ENCODE assay signal across 7 cellular contexts in genomic region chr15:101115887-101116680, GRCh38.
DNase-seq lines count a peak whose midpoint lies in the region; ATAC-seq, FAIRE-seq and TF ChIP-seq lines count a peak whose summit lies in the region.

No MANE protein-coding gene starts in this region.

- peak overlapping the region; percentile 59 for H4K91ac ChIP-seq in IMR-90 (ENCODE audit: insufficient read depth, low read depth, low read length)

- H3K27ac ChIP-seq in IMR-90 (ENCODE audit: insufficient read depth, low read length) (peak overlapping the region; percentile 51), astrocyte (ENCODE audit: low read depth, low read length) (no peak overlapping the region), HepG2 (ENCODE audit: extremely low read length, insufficient read depth, low read length) (no peak overlapping the region), thyroid gland (no peak overlapping the region)

- peak overlapping the region; percentile 62 for H3K14ac ChIP-seq in IMR-90 (replicated peaks; ENCODE audit: low read depth, low read length)

- peak overlapping the region; percentile 93 for H2AK5ac ChIP-seq in IMR-90 (ENCODE audit: low read depth, low read length)

- H3K9me3 Mint-ChIP-seq in astrocyte (ENCODE audit: unreplicated experiment), result no peaks in the 10 kb centered on the region

- peak overlapping the region; percentile 12; the same call in 2 of the 3 replicates for H2BK15ac ChIP-seq in IMR-90 (ENCODE audit: low read depth, low read length)

- peaks cover 7% of the 10 kb centered on the region for H3K9me1 ChIP-seq in IMR-90 (ENCODE audit: insufficient read depth, low read length)

- H3K4me3 ChIP-seq in IMR-90 (ENCODE audit: insufficient read depth, low read depth, low read length) (no peak overlapping the region), astrocyte (ENCODE audit: insufficient read depth, low read depth, low read length) (no peak overlapping the region), HepG2 (replicated peaks in 1 of 3; ENCODE audit: insufficient read depth in 1 of 3, low read depth in 2 of 3, low read length in 3 of 3) (no peak overlapping the region), thyroid gland (replicated peaks in 1 of 3) (no peak overlapping the region)

- in situ Hi-C loops in IMR-90 (cut with MboI; ENCODE audit: low sequenced_read_pairs), result no loop called here
- in situ Hi-C loops in HepG2 (cut with HindIII; ENCODE audit: extremely low pct_ligation_motif_present, low pct_unique_long_range_greater_than_20kb), result no loop called here
- in situ Hi-C loops in GM13976 (cut with MboI; ENCODE audit: low sequenced_read_pairs, unreplicated experiment), result no loop called here

- H3K4me1 ChIP-seq in IMR-90 (ENCODE audit: control insufficient read depth, insufficient read depth, low read length) (peaks cover 14% of the 10 kb centered on the region), astrocyte (ENCODE audit: insufficient read depth, low read length) (peaks cover 11% of the 10 kb centered on the region), HepG2 (ENCODE audit: insufficient read depth, low read length) (peaks cover 38% of the 10 kb centered on the region), thyroid gland (peaks cover 8 to 12% of the 10 kb centered on the region in 2 donors)

- peak overlapping the region; percentile 26 for H3K27ac Mint-ChIP-seq in astrocyte (ENCODE audit: unreplicated experiment)

- peak overlapping the region; percentile 14 for H3K9ac ChIP-seq in IMR-90 (ENCODE audit: low read depth, low read length)
- peak overlapping the region; percentile 1 for H3K9ac ChIP-seq in astrocyte (ENCODE audit: low read length)
- no peak overlapping the region for H3K9ac ChIP-seq in HepG2 (ENCODE audit: insufficient read depth, low read depth, low read length)

- DNase-seq in IMR-90 (peak; percentile 77), astrocyte (ENCODE audit: low read depth) (peak; percentile 68), HepG2 (ENCODE audit: low spot score) (no peak), thyroid gland (peak; percentile 25 to 49), GM13976 (ENCODE audit: low spot score) (no peak)
- no peak for DNase-seq in activated CD4-positive, alpha-beta T cell treated with anti-CD3 and anti-CD28 coated beads for 48 hours

- no peaks in the 10 kb centered on the region for H3K27me3 ChIP-seq in IMR-90 (ENCODE audit: control insufficient read depth, insufficient read depth, low read length)
- no peaks in the 10 kb centered on the region for H3K27me3 ChIP-seq in astrocyte (ENCODE audit: insufficient read depth, low read length)
- peaks cover 9 to 58% of the 10 kb centered on the region in 2 experiments for H3K27me3 ChIP-seq in HepG2 (ENCODE audit: control insufficient read depth in 1 of 2, insufficient read depth in 2 of 2, low read length in 2 of 2)
- no peaks in the 10 kb centered on the region for H3K27me3 ChIP-seq in thyroid gland

- H3K56ac ChIP-seq in IMR-90 (ENCODE audit: extremely low read depth, insufficient read depth, low read length), result no peak overlapping the region

- FAIRE-seq in astrocyte (lab: Jason Lieb, UNC) (no peak), HepG2 (lab: Jason Lieb, UNC) (no peak)

- no peak for TF ChIP-seq EP300 in HepG2 (IDR thresholded peaks at IDR 0.05; ENCODE audit: low read depth in 2 of 2, low read length in 2 of 2)
- TF ChIP-seq EP300 in HepG2 (CRISPR knock-in tag; IDR thresholded peaks at IDR 0.05; ENCODE audit: borderline replicate concordance), result no peak

- H3K4me2 ChIP-seq in IMR-90 (ENCODE audit: low read depth, low read length) (no peak overlapping the region; the same call in 1 of the 2 replicates), astrocyte (ENCODE audit: low read length) (peak overlapping the region; percentile 13), HepG2 (ENCODE audit: low read depth, low read length) (peak overlapping the region; percentile 32; the same call in 1 of the 2 replicates)

- H3K23ac ChIP-seq in IMR-90 (ENCODE audit: low read depth, low read length), result peak overlapping the region; percentile 43; the same call in 1 of the 2 replicates

- dilution Hi-C loops in IMR-90 (cut with HindIII; ENCODE audit: low sequenced_read_pairs, unreplicated experiment), result no loop called here

- H3K27me3 Mint-ChIP-seq in astrocyte (ENCODE audit: low read depth, unreplicated experiment), result peaks cover 16% of the 10 kb centered on the region

- H2AFZ ChIP-seq in IMR-90 (replicated peaks; ENCODE audit: low read length, poor library complexity), result peak overlapping the region; percentile 88
- H2AFZ ChIP-seq in astrocyte (ENCODE audit: low read depth, low read length), result peak overlapping the region; percentile 37
- H2AFZ ChIP-seq in HepG2 (ENCODE audit: low read length), result no peak overlapping the region

- H3K79me2 ChIP-seq in astrocyte (ENCODE audit: insufficient read depth, low read length) (no peaks in the 10 kb centered on the region), HepG2 (ENCODE audit: insufficient read depth, low read length) (no peaks in the 10 kb centered on the region)

- H3K36me3 ChIP-seq in IMR-90 (ENCODE audit: control insufficient read depth, insufficient read depth, low read length), result no peaks in the 10 kb centered on the region
- H3K36me3 ChIP-seq in astrocyte (ENCODE audit: insufficient read depth, low read length), result no peaks in the 10 kb centered on the region
- H3K36me3 ChIP-seq in HepG2 (replicated peaks in 1 of 2; ENCODE audit: control insufficient read depth in 1 of 2, insufficient read depth in 2 of 2, low read length in 2 of 2), result no peaks in the 10 kb centered on the region
- no peaks in the 10 kb centered on the region for H3K36me3 ChIP-seq in thyroid gland

- TF ChIP-seq POLR2A in IMR-90 (IDR thresholded peaks at IDR 0.05; ENCODE audit: low read depth, low read length) (no peak), HepG2 (IDR thresholded peaks at IDR 0.05; ENCODE audit: insufficient read depth in 1 of 2, low read depth in 2 of 2, low read length in 2 of 2) (no peak), thyroid gland (IDR thresholded peaks at IDR 0.05) (no peak)

- peak overlapping the region; percentile 83 for H2AK9ac ChIP-seq in IMR-90 (replicated peaks; ENCODE audit: low read depth, low read length, poor library complexity)

- peak overlapping the region; percentile 81 for H3K4ac ChIP-seq in IMR-90 (ENCODE audit: low read depth, low read length)

- peak overlapping the region; percentile 69 for H4K5ac ChIP-seq in IMR-90 (ENCODE audit: low read depth, low read length)

- H3K79me1 ChIP-seq in IMR-90 (ENCODE audit: low read depth in 1 of 2, low read length in 2 of 2), result no peaks in the 10 kb centered on the region; a peak in 1 of 4 replicates

- intact Hi-C loops in IMR-90 (cut with micrococcal nuclease) (no loop called here), HepG2 (cut with micrococcal nuclease; ENCODE audit: unreplicated experiment) (no loop called here), thyroid gland (cut with DNase I) (no loop called here)

- peak overlapping the region; percentile 21 for H2BK120ac ChIP-seq in IMR-90 (ENCODE audit: low read depth, low read length)

- no peak overlapping the region for H3K4me3 Mint-ChIP-seq in astrocyte (ENCODE audit: unreplicated experiment)

- no TSS peak for BruUV-seq in IMR-90 (replicated peaks; lab: Mats Ljungman, UMichigan)
- no TSS peak for BruUV-seq in HepG2 (replicated peaks; lab: Mats Ljungman, UMichigan)

- TF ChIP-seq RAD21 in IMR-90 (IDR thresholded peaks at IDR 0.05; ENCODE audit: low read length) (no peak), HepG2 (CRISPR knock-in tag; IDR thresholded peaks at IDR 0.05) (no peak)

- peak overlapping the region; percentile 93 for H3K18ac ChIP-seq in IMR-90 (ENCODE audit: low read depth, low read length)

- H4K20me1 ChIP-seq in IMR-90 (ENCODE audit: insufficient read depth, low read length), result no peaks in the 10 kb centered on the region
- H4K20me1 ChIP-seq in astrocyte (ENCODE audit: insufficient read depth, low read length), result no peaks in the 10 kb centered on the region
- H4K20me1 ChIP-seq in HepG2 (ENCODE audit: insufficient read depth, low read length), result no peaks in the 10 kb centered on the region

- 16% methylated on average over 4 of the region's 17 CpGs; no CpG with 5 or more reads in 1 of the 2 experiments for WGBS in IMR-90 (ENCODE audit: extremely low coverage in 2 of 2, insufficient read length in 1 of 2), 2 experiments
- WGBS in HepG2 (ENCODE audit: low lambda C conversion rate), result 35% methylated on average over 15 of the region's 17 CpGs
- WGBS in thyroid gland, 2 donors, result 39 to 58% methylated on average over 17 of the region's 17 CpGs

- CTCF ChIA-PET in IMR-90 (lab: Yijun Ruan, JAX), result no interaction called here
- CTCF ChIA-PET in HepG2 (lab: Yijun Ruan, JAX; ENCODE audit: low intra/inter-chr PET ratio, low total read pairs), result no interaction called here

- POLR2A ChIA-PET in IMR-90 (lab: Charles Lee; ENCODE audit: unreplicated experiment), result no interaction called here
- POLR2A ChIA-PET in HepG2 (lab: Yijun Ruan, JAX), result no interaction called here

- H2BK5ac ChIP-seq in IMR-90 (ENCODE audit: low read depth, low read length, poor library complexity, severe bottlenecking), result peak overlapping the region; percentile 43

- no peak for TF ChIP-seq CTCF in IMR-90 (conservative IDR thresholded peaks at IDR 0.05; ENCODE audit: low read depth, low read length)
- TF ChIP-seq CTCF in astrocyte (IDR thresholded peaks at IDR 0.05; ENCODE audit: insufficient read depth, low read depth, low read length), result no peak
- no peak for TF ChIP-seq CTCF in HepG2 (CRISPR knock-in tag; IDR thresholded peaks at IDR 0.05)
- TF ChIP-seq CTCF in thyroid gland (IDR thresholded peaks at IDR 0.05), result no peak
- no peak for TF ChIP-seq CTCF in GM13976 (IDR thresholded peaks at IDR 0.05; ENCODE audit: borderline replicate concordance, control extremely low read depth, extremely low read depth, insufficient read depth, missing control alignments)

- peak overlapping the region; percentile 26 to 83; a peak in 3 of 4 replicates for H4K8ac ChIP-seq in IMR-90 (ENCODE audit: low read depth in 2 of 2, low read length in 2 of 2)

- H3K4me1 Mint-ChIP-seq in astrocyte (ENCODE audit: low read depth, unreplicated experiment), result peaks cover 3% of the 10 kb centered on the region

- peak overlapping the region; percentile 69; the same call in 1 of the 2 replicates for H2BK20ac ChIP-seq in IMR-90 (ENCODE audit: low read depth, low read length)

- ATAC-seq in IMR-90 (ENCODE audit: low read depth) (peak; percentile 85), HepG2 (no peak), HG02571 (IDR thresholded peaks at IDR 0.05; ENCODE audit: unreplicated experiment) (no peak)

- no peaks in the 10 kb centered on the region for H3K9me3 ChIP-seq in IMR-90 (ENCODE audit: control insufficient read depth, insufficient read depth, low read length)
- H3K9me3 ChIP-seq in astrocyte (ENCODE audit: insufficient read depth, low read depth, low read length), result no peaks in the 10 kb centered on the region
- H3K9me3 ChIP-seq in HepG2 (ENCODE audit: low read length), result no peaks in the 10 kb centered on the region
- H3K9me3 ChIP-seq in thyroid gland, result no peaks in the 10 kb centered on the region

- H3K36me3 Mint-ChIP-seq in astrocyte (ENCODE audit: low read depth, unreplicated experiment), result no peaks in the 10 kb centered on the region

TF ChIP-seq in IMR-90, 13 proteins besides CTCF, POLR2A, EP300 and RAD21 (continues in another document):
- peak; percentile 38 for TF ChIP-seq CEBPB (IDR thresholded peaks at IDR 0.05; ENCODE audit: low read depth, low read length)
- no peak for TF ChIP-seq RFX5 (IDR thresholded peaks at IDR 0.05; ENCODE audit: low read depth, low read length)

TF ChIP-seq in HepG2, 621 proteins besides CTCF, POLR2A, EP300 and RAD21 (continues in another document):
- TF ChIP-seq CENPX (CRISPR knock-in tag; IDR thresholded peaks at IDR 0.05) (no peak), RBM22 (optimal IDR thresholded peaks at IDR 0.05; ENCODE audit: low read length) (no peak)

Comparison
In these comparisons a context has a peak if more than half of its experiments do, and no peak if none do; other contexts are left out.
1. DNase-seq: peak in IMR-90 (single experiment), astrocyte (single experiment) and thyroid gland (2 of 2); none in HepG2 (single experiment), GM13976 (single experiment) and activated CD4-positive, alpha-beta T cell treated with anti-CD3 and anti-CD28 coated beads for 48 hours (single experiment).